ENCODE assay signal across 1 cellular context in genomic region chr14:76584271-76584702, GRCh38.
A peak's percentile ranks its signal among the peaks of the same experiment; 100 is the strongest.
TF ChIP-seq lines count a peak whose summit lies in the region.

No MANE protein-coding gene starts in this region.

TF ChIP-seq in HEK293, 187 proteins besides CTCF, POLR2A, EP300 and RAD21 (continued from another document):
- TF ChIP-seq ZBTB44 (tag by site-specific recombination; IDR thresholded peaks at IDR 0.05) (no peak), ZNF610 (tag by site-specific recombination; IDR thresholded peaks at IDR 0.05; ENCODE audit: borderline replicate concordance) (no peak), SALL2 (tag by site-specific recombination; IDR thresholded peaks at IDR 0.05; ENCODE audit: borderline replicate concordance) (no peak), ZNF571 (tag by site-specific recombination; IDR thresholded peaks at IDR 0.05) (no peak), TSHZ1 (tag by site-specific recombination; IDR thresholded peaks at IDR 0.05; ENCODE audit: borderline replicate concordance) (no peak), SP7 (tag by site-specific recombination; IDR thresholded peaks at IDR 0.05) (peak; percentile 67), ZNF121 (tag by site-specific recombination; IDR thresholded peaks at IDR 0.05) (no peak), MYNN (tag by site-specific recombination; IDR thresholded peaks at IDR 0.05; ENCODE audit: borderline replicate concordance) (peak; percentile 19; the same call in 1 of the 2 replicates), GLI2 (tag by site-specific recombination; IDR thresholded peaks at IDR 0.05; ENCODE audit: borderline replicate concordance, low read depth) (no peak), HIC1 (tag by site-specific recombination; IDR thresholded peaks at IDR 0.05) (no peak), PBX3 (CRISPR knock-in tag; IDR thresholded peaks at IDR 0.05) (no peak), ZNF155 (tag by site-specific recombination; IDR thresholded peaks at IDR 0.05) (no peak), ZNF169 (tag by site-specific recombination; IDR thresholded peaks at IDR 0.05) (no peak), ZNF324 (tag by site-specific recombination; IDR thresholded peaks at IDR 0.05) (no peak), PRDM1 (tag by site-specific recombination; IDR thresholded peaks at IDR 0.05) (0 out of 2 replicates have a peak, but pooled peaks have one; percentile 12), ZNF791 (tag by site-specific recombination; IDR thresholded peaks at IDR 0.05) (no peak), ZNF184 (tag by site-specific recombination; IDR thresholded peaks at IDR 0.05) (no peak), BCL11A (tag by site-specific recombination; IDR thresholded peaks at IDR 0.05; ENCODE audit: low read depth) (no peak), TRIM28 (IDR thresholded peaks at IDR 0.05; ENCODE audit: borderline replicate concordance, low read length) (no peak), GLI4 (tag by site-specific recombination; IDR thresholded peaks at IDR 0.05) (no peak), ZNF133 (tag by site-specific recombination; IDR thresholded peaks at IDR 0.05) (no peak), ZEB2 (tag by site-specific recombination; IDR thresholded peaks at IDR 0.05) (peak; percentile 83), REPIN1 (tag by site-specific recombination; IDR thresholded peaks at IDR 0.05; ENCODE audit: low read depth) (no peak), ZNF362 (tag by site-specific recombination; IDR thresholded peaks at IDR 0.05) (no peak), SCRT2 (tag by site-specific recombination; IDR thresholded peaks at IDR 0.05) (no peak), PRDM4 (tag by site-specific recombination; IDR thresholded peaks at IDR 0.05) (no peak), ZNF561 (tag by site-specific recombination; IDR thresholded peaks at IDR 0.05; ENCODE audit: borderline replicate concordance) (0 out of 2 replicates have a peak, but pooled peaks have one; percentile 49), ZNF624 (tag by site-specific recombination; IDR thresholded peaks at IDR 0.05) (no peak), ZNF335 (tag by site-specific recombination; conservative IDR thresholded peaks at IDR 0.05) (peak; percentile 63), ZNF837 (tag by site-specific recombination; IDR thresholded peaks at IDR 0.05) (no peak), ZNF76 (tag by site-specific recombination; IDR thresholded peaks at IDR 0.05; ENCODE audit: borderline replicate concordance, low read depth) (no peak), ZIC2 (tag by site-specific recombination; IDR thresholded peaks at IDR 0.05) (peak; percentile 92), ZNF23 (tag by site-specific recombination; IDR thresholded peaks at IDR 0.05; ENCODE audit: borderline replicate concordance) (no peak), ZNF555 (tag by site-specific recombination; conservative IDR thresholded peaks at IDR 0.05) (no peak), ZNF433 (tag by site-specific recombination; IDR thresholded peaks at IDR 0.05; ENCODE audit: low read depth) (no peak), EGR2 (tag by site-specific recombination; IDR thresholded peaks at IDR 0.05; ENCODE audit: low read depth) (peak; percentile 63), ZNF776 (tag by site-specific recombination; IDR thresholded peaks at IDR 0.05; ENCODE audit: borderline replicate concordance) (no peak), ZFP37 (tag by site-specific recombination; IDR thresholded peaks at IDR 0.05) (no peak), BCL11B (tag by site-specific recombination; IDR thresholded peaks at IDR 0.05; ENCODE audit: low read depth) (no peak), ZNF704 (tag by site-specific recombination; IDR thresholded peaks at IDR 0.05) (no peak), ZNF292 (tag by site-specific recombination; IDR thresholded peaks at IDR 0.05; ENCODE audit: borderline replicate concordance, low read depth) (no peak), ZNF16 (tag by site-specific recombination; IDR thresholded peaks at IDR 0.05; ENCODE audit: low read depth) (no peak), ZNF302 (tag by site-specific recombination; IDR thresholded peaks at IDR 0.05; ENCODE audit: low read depth) (no peak), ZNF2 (tag by site-specific recombination; IDR thresholded peaks at IDR 0.05) (no peak), FEZF1 (tag by site-specific recombination; IDR thresholded peaks at IDR 0.05) (peak; percentile 56; the same call in 1 of the 2 replicates), GFI1B (tag by site-specific recombination; IDR thresholded peaks at IDR 0.05) (no peak), ZNF223 (tag by site-specific recombination; IDR thresholded peaks at IDR 0.05) (no peak)
